Comparison of ENCODE assay signal across 8 cellular contexts in the genomic region with DNA sequence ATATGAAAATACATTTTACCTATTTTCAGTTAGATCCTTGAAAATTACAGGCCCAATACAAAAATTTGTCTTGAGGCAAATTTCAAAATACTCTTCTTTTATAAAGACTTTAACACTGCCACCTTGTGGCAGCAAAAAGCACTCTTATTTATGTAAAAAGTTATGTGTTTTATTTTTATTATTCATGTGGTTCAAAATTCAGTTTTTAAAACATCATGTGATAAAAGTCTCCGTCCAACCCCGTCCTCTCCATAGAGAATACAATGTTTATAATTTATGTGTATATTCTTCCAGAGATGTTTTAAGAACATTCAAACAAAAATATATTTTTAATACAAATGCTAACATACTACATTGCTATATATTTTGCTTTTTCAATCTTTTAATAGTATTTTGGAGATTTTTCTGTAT. TPM values are rescaled to one million over a fixed set of nuclear protein-coding genes. Genes with fewer than 3 reads are reported as not detected.
DNase-seq lines count a peak whose midpoint lies in the region; ATAC-seq, FAIRE-seq and TF ChIP-seq lines count a peak whose summit lies in the region.

No MANE protein-coding gene starts in this region.

- intact Hi-C loops in transverse colon (cut with DNase I; ENCODE audit: low total_unique reads), result no loop called here

- TF ChIP-seq CTCF in transverse colon (IDR thresholded peaks at IDR 0.05), result peak; percentile 28 to 71 (median 55)

- TF ChIP-seq POLR2A in transverse colon (IDR thresholded peaks at IDR 0.05), result no peak

- peak overlapping the region; percentile 87 for H3K4me3 Mint-ChIP-seq in T-helper 1 cell treated with Interleukin-12 subunit alpha and Interleukin-12 subunit beta and Interleukin-4 antibody, amounts not matched to agents 30 μg/mL and 1 μg/mL, for 36 hours

- H3K9me3 ChIP-seq in transverse colon, result no peaks in the 10 kb centered on the region

- H3K27me3 ChIP-seq in transverse colon, result no peaks in the 10 kb centered on the region

- H3K27ac ChIP-seq in transverse colon, result no peak overlapping the region

- no peak overlapping the region for H3K27ac Mint-ChIP-seq in T-helper 1 cell treated with Interleukin-12 subunit alpha and Interleukin-12 subunit beta and Interleukin-4 antibody, amounts not matched to agents 30 μg/mL and 1 μg/mL, for 36 hours

- no peaks in the 10 kb centered on the region for H3K36me3 Mint-ChIP-seq in T-helper 1 cell treated with Interleukin-12 subunit alpha and Interleukin-12 subunit beta and Interleukin-4 antibody, amounts not matched to agents 30 μg/mL and 1 μg/mL, for 36 hours (ENCODE audit: low read depth)

- 4 to 12% methylated on average over 2 of the region's 2 CpGs for WGBS in transverse colon (ENCODE audit: low coverage in 1 of 2), 2 donors

- DNase-seq in DMS79 treated with DMSO at 0.1 percent for 48 hours (lab: John Stamatoyannopoulos, UW), result peak; percentile 24
- DNase-seq in LoVo (ENCODE audit: low spot score), result peak; percentile 27
- no peak for DNase-seq in frontal cortex (ENCODE audit: low spot score in 2 of 2)
- no peak for DNase-seq in transverse colon
- no peak for DNase-seq in stimulated activated naive CD8-positive, alpha-beta T cell treated with anti-CD3 and anti-CD28 coated beads, Interleukin-15, Interleukin-2, amounts not matched to agents 100 U/mL and 50 U/mL, for 24 hours
- DNase-seq in effector CD8-positive, alpha-beta T cell (lab: John Stamatoyannopoulos, UW), result no peak

- H3K36me3 ChIP-seq in transverse colon, result no peaks in the 10 kb centered on the region

- peak; percentile 97 for FAIRE-seq in frontal cortex (lab: Jason Lieb, UNC)

- peaks cover 0 to 5% (median 0%) of the 10 kb centered on the region in 4 donors for H3K4me1 ChIP-seq in transverse colon

- no peaks in the 10 kb centered on the region for H3K27me3 Mint-ChIP-seq in T-helper 1 cell treated with Interleukin-12 subunit alpha and Interleukin-12 subunit beta and Interleukin-4 antibody, amounts not matched to agents 30 μg/mL and 1 μg/mL, for 36 hours (ENCODE audit: low read depth)

- no peak for ATAC-seq in stimulated activated naive CD8-positive, alpha-beta T cell treated with anti-CD3 and anti-CD28 coated beads, Interleukin-15, Interleukin-2, amounts not matched to agents 100 U/mL and 50 U/mL, for 24 hours
- no peak for ATAC-seq in GM18519 (IDR thresholded peaks at IDR 0.05; ENCODE audit: low FRiP score, unreplicated experiment)

- in situ Hi-C loops in transverse colon (cut with MboI; ENCODE audit: low pct_ligation_motif_present in 1 of 4, low pct_unique_long_range_greater_than_20kb in 1 of 4, low sequenced_read_pairs in 3 of 4), result no loop called here

- TF ChIP-seq EP300 in transverse colon (IDR thresholded peaks at IDR 0.05; ENCODE audit: low read depth), result no peak

- no peak overlapping the region for H3K4me3 ChIP-seq in transverse colon

- H3K4me1 Mint-ChIP-seq in T-helper 1 cell treated with Interleukin-12 subunit alpha and Interleukin-12 subunit beta and Interleukin-4 antibody, amounts not matched to agents 30 μg/mL and 1 μg/mL, for 36 hours (ENCODE audit: low read depth), result peaks cover 7% of the 10 kb centered on the region

- H3K9me3 Mint-ChIP-seq in T-helper 1 cell treated with Interleukin-12 subunit alpha and Interleukin-12 subunit beta and Interleukin-4 antibody, amounts not matched to agents 30 μg/mL and 1 μg/mL, for 36 hours, result no peaks in the 10 kb centered on the region

RNA-seq across cellular contexts. Expression of a gene that starts 36.9 kb away (rescaled TPM):
- total RNA-seq in frontal cortex (11.0 TPM), transverse colon (10 to 100 TPM in 1 of 4 donors, 1 to 10 TPM in 2, not detected in 1; 1.9 to 10.9 (median 8.4) TPM)

Comparison
In these comparisons a context has a peak if more than half of its experiments do, and no peak if none do; other contexts are left out.
1. DNase-seq: peak in DMS79 treated with DMSO at 0.1 percent for 48 hours (single experiment) and LoVo (single experiment); none in frontal cortex (0 of 2), transverse colon (single experiment), stimulated activated naive CD8-positive, alpha-beta T cell treated with anti-CD3 and anti-CD28 coated beads, Interleukin-15, Interleukin-2, amounts not matched to agents 100 U/mL and 50 U/mL, for 24 hours (single experiment) and effector CD8-positive, alpha-beta T cell (single experiment).